ENCODE assay signal across 24 cellular contexts in genomic region chr19:8468124-8468523, GRCh38. TPM values are rescaled to one million over a fixed set of nuclear protein-coding genes. Genes with fewer than 3 reads are reported as not detected.
DNase-seq lines count a peak whose midpoint lies in the region; ATAC-seq and TF ChIP-seq lines count a peak whose summit lies in the region.
"Had no signal": no experiment of that assay in that cellular context is flagged by ENCODE, and none has a peak within 500 bp of the region (broad histone marks: within the 10 kb centered on the region; RNA-seq: fewer than 3 reads in every experiment).

No MANE protein-coding gene starts in this region.

- H3K27me3 ChIP-seq in BLaER1 (no peaks in the 10 kb centered on the region), body of pancreas (no peaks in the 10 kb centered on the region)
- H3K27me3 ChIP-seq in BLaER1 treated with 17β-estradiol and CSF1 and Interleukin-3, amounts not matched to agents 10 nM and 100 nM: no peaks in the 10 kb centered on the region
- H3K27me3 ChIP-seq: SJSA1 had no signal

- no peak for DNase-seq in WTC11 (ENCODE audit: low spot score)
- DNase-seq in pons (ENCODE audit: low spot score): no peak
- DNase-seq in NCI-H2029 (lab: John Stamatoyannopoulos, UW): no peak
- DNase-seq in body of pancreas: no peak
- DNase-seq: Caco-2; CD4-positive, alpha-beta memory T cell; DND-41; MV-4-11; NCI-H1105 treated with DMSO at 0.1 percent for 48 hours; NCI-H2081; NCI-H2171; NCI-H345; NCI-H524; NCI-H82 had no signal

- H3K27me3 Mint-ChIP-seq in WTC11 (ENCODE audit: low read depth) (no peaks in the 10 kb centered on the region), nephron (ENCODE audit: low read depth) (no peaks in the 10 kb centered on the region)
- H3K27me3 Mint-ChIP-seq: CD4-positive, alpha-beta memory T cell had no signal

- H3K27ac Mint-ChIP-seq in WTC11: peak overlapping the region; percentile 24; the same call in 1 of the 2 replicates
- H3K27ac Mint-ChIP-seq in nephron: peak overlapping the region in 2 of 3 experiments; percentile 5 to 26
- H3K27ac Mint-ChIP-seq: GM23338 had no signal

- ATAC-seq in WTC11 (no peak), body of pancreas (no peak)
- ATAC-seq: GM12878, GM23338, Right ventricle myocardium inferior had no signal

- H3K36me3 ChIP-seq in BLaER1 (peaks cover 100% of the 10 kb centered on the region), body of pancreas (replicated peaks in 1 of 2; ENCODE audit: insufficient read depth in 1 of 2, low read depth in 2 of 2) (peaks cover 13 to 35% of the 10 kb centered on the region in 2 donors)
- peaks cover 98 to 100% (median 100%) of the 10 kb centered on the region in 11 experiments for H3K36me3 ChIP-seq in BLaER1 treated with 17β-estradiol and CSF1 and Interleukin-3, amounts not matched to agents 10 nM and 100 nM

- H4K20me1 ChIP-seq in BLaER1: peaks cover 100% of the 10 kb centered on the region
- H4K20me1 ChIP-seq in BLaER1 treated with 17β-estradiol and CSF1 and Interleukin-3, amounts not matched to agents 10 nM and 100 nM: peaks cover 70 to 100% (median 99%) of the 10 kb centered on the region in 11 experiments; a peak in 21 of 22 replicates

- CTCF ChIA-PET in WTC11 (lab: Charles Lee): interaction anchor here (1.3 kb wide), 1 partner anchor 111 kb away, joined by 3 read pairs; no protein-coding TSS in a partner anchor

- no peak for TF ChIP-seq POLR2A in body of pancreas (IDR thresholded peaks at IDR 0.05)

- H3K4me1 ChIP-seq in BLaER1 (peaks cover 56% of the 10 kb centered on the region), body of pancreas (peaks cover 24% of the 10 kb centered on the region)
- H3K4me1 ChIP-seq in BLaER1 treated with 17β-estradiol and CSF1 and Interleukin-3, amounts not matched to agents 10 nM and 100 nM: peaks cover 58 to 78% (median 70%) of the 10 kb centered on the region in 10 experiments
- H3K4me1 ChIP-seq: HAP-1 had no signal

- POLR2A ChIA-PET in WTC11 (lab: Charles Lee): no interaction called here

- H3K4me3 Mint-ChIP-seq in WTC11: no peak overlapping the region
- H3K4me3 Mint-ChIP-seq in nephron: no peak overlapping the region
- H3K4me3 Mint-ChIP-seq: CD4-positive, alpha-beta memory T cell; GM23338 had no signal

- no peaks in the 10 kb centered on the region for H3K9me3 Mint-ChIP-seq in WTC11
- H3K9me3 Mint-ChIP-seq in nephron: no peaks in the 10 kb centered on the region
- H3K9me3 Mint-ChIP-seq: CD4-positive, alpha-beta memory T cell; GM23338 had no signal

- WGBS in body of pancreas, 2 donors: 52% methylated on average over 3 of the region's 3 CpGs

- TF ChIP-seq CTCF in WTC11 (IDR thresholded peaks at IDR 0.05): no peak
- no peak for TF ChIP-seq CTCF in nephron (IDR thresholded peaks at IDR 0.05; ENCODE audit: unreplicated experiment in 3 of 3)
- TF ChIP-seq CTCF in body of pancreas (IDR thresholded peaks at IDR 0.05): no peak

- H3K4me2 ChIP-seq in BLaER1: peak overlapping the region; percentile 17
- H3K4me2 ChIP-seq in BLaER1 treated with 17β-estradiol and CSF1 and Interleukin-3, amounts not matched to agents 10 nM and 100 nM: peak overlapping the region in 10 of 11 experiments; percentile 38 to 81 (median 60); a peak in 19 of 22 replicates
- H3K4me2 ChIP-seq: GM23338 had no signal

- no peaks in the 10 kb centered on the region for H3K4me1 Mint-ChIP-seq in WTC11
- peaks cover 18% of the 10 kb centered on the region for H3K4me1 Mint-ChIP-seq in nephron
- H3K4me1 Mint-ChIP-seq: GM23338 had no signal

- H3K9ac ChIP-seq in BLaER1: no peak overlapping the region
- peak overlapping the region in 5 of 11 experiments; percentile 8 to 41 (median 26); a peak in 6 of 22 replicates for H3K9ac ChIP-seq in BLaER1 treated with 17β-estradiol and CSF1 and Interleukin-3, amounts not matched to agents 10 nM and 100 nM

- H3K9me3 ChIP-seq in BLaER1 (no peaks in the 10 kb centered on the region), body of pancreas (no peaks in the 10 kb centered on the region)
- no peaks in the 10 kb centered on the region for H3K9me3 ChIP-seq in BLaER1 treated with 17β-estradiol and CSF1 and Interleukin-3, amounts not matched to agents 10 nM and 100 nM (replicated peaks in 1 of 11)
- H3K9me3 ChIP-seq: Caco-2, HAP-1, SJSA1 had no signal

- H3K36me3 Mint-ChIP-seq in WTC11 (peaks cover 94% of the 10 kb centered on the region), nephron (ENCODE audit: low read depth) (peaks cover 89% of the 10 kb centered on the region)

- H3K4me3 ChIP-seq in BLaER1: no peak overlapping the region
- H3K4me3 ChIP-seq in BLaER1 treated with 17β-estradiol and CSF1 and Interleukin-3, amounts not matched to agents 10 nM and 100 nM: 0 out of 20 replicates have a peak overlapping the region, but pooled peaks of 1 of the 10 experiments have one; percentile 0
- H3K4me3 ChIP-seq in body of pancreas: no peak overlapping the region
- H3K4me3 ChIP-seq: GM12878, GM23338, HAP-1, SJSA1 had no signal

- H3K27ac ChIP-seq in BLaER1: no peak overlapping the region
- H3K27ac ChIP-seq in BLaER1 treated with 17β-estradiol and CSF1 and Interleukin-3, amounts not matched to agents 10 nM and 100 nM: peak overlapping the region in 7 of 11 experiments; percentile 31 to 70 (median 45); a peak in 11 of 22 replicates
- H3K27ac ChIP-seq in body of pancreas: no peak overlapping the region

- intact Hi-C loops in body of pancreas (cut with DNase I): no loop called here

TF ChIP-seq in WTC11, 78 proteins besides CTCF, POLR2A, EP300 and RAD21:
- TF ChIP-seq SP1 (CRISPR knock-in tag; conservative IDR thresholded peaks at IDR 0.05) (no peak), ZNF219 (CRISPR knock-in tag; IDR thresholded peaks at IDR 0.05; ENCODE audit: borderline replicate concordance) (no peak), ZBTB43 (CRISPR knock-in tag; IDR thresholded peaks at IDR 0.05) (no peak), GRHL2 (CRISPR knock-in tag; IDR thresholded peaks at IDR 0.05; ENCODE audit: insufficient replicate concordance, severe bottlenecking) (no peak), IRF2 (CRISPR knock-in tag; IDR thresholded peaks at IDR 0.05; ENCODE audit: borderline replicate concordance, low read depth) (no peak), USF1 (CRISPR knock-in tag; IDR thresholded peaks at IDR 0.05) (no peak), ERG (CRISPR knock-in tag; IDR thresholded peaks at IDR 0.05) (no peak)

RNA-seq across cellular contexts. Expression of gene HNRNPM, which starts 23.3 kb away (rescaled TPM):
- total RNA-seq in WTC11 (2021) (309 to 416 TPM (median 343 TPM) in 3 replicates), body of pancreas (100 to 1,000 TPM in 1 of 2 donors, 10 to 100 TPM in 1; 64.9 to 146 TPM)

RNA-seq across cellular contexts. Expression of gene PRAM1, which starts 34.3 kb away (rescaled TPM):
- 0.46 to 1.1 TPM (median 0.66 TPM) in 3 replicates for total RNA-seq in WTC11 (2021)
- total RNA-seq in body of pancreas: under 1 TPM; 0.26 to 0.33 TPM
- total RNA-seq: Caco-2, HT1080, M059J, SJSA1 had no signal

RNA-seq across cellular contexts. Expression of gene ZNF414, which starts 45.8 kb away (rescaled TPM):
- total RNA-seq in WTC11 (2021) (38.2 to 47.4 TPM (median 46.1 TPM) in 3 replicates), body of pancreas (10 to 100 TPM; 25.4 to 34.2 TPM)

RNA-seq across cellular contexts. Expression of gene MARCHF2, which starts 55.0 kb away (rescaled TPM):
- total RNA-seq in WTC11 (2021) (20.2 to 30.4 TPM (median 27.5 TPM) in 3 replicates), body of pancreas (10 to 100 TPM; 32.9 to 35.9 TPM)

Comparison
In these comparisons a context has a peak if more than half of its experiments do, and no peak if none do; other contexts are left out.
1. H3K27ac ChIP-seq: peak in BLaER1 treated with 17β-estradiol and CSF1 and Interleukin-3, amounts not matched to agents 10 nM and 100 nM (7 of 11); none in BLaER1 (single experiment) and body of pancreas (0 of 4).